ENCODE assay signal across 24 cellular contexts in genomic region chr1:34709547-34709946, GRCh38. TPM values are rescaled to one million over a fixed set of nuclear protein-coding genes. Genes with fewer than 3 reads are reported as not detected.
DNase-seq lines count a peak whose midpoint lies in the region; TF ChIP-seq lines count a peak whose summit lies in the region.
"Had no signal": no experiment of that assay in that cellular context is flagged by ENCODE, and none has a peak within 500 bp of the region (broad histone marks: within the 10 kb centered on the region; RNA-seq: fewer than 3 reads in every experiment).

No MANE protein-coding gene starts in this region.

- H4K20me1 ChIP-seq in OCI-LY7 (ENCODE audit: insufficient read depth, low read length): no peaks in the 10 kb centered on the region

- H3K4me1 Mint-ChIP-seq in endodermal cell: peaks cover 8% of the 10 kb centered on the region
- H3K4me1 Mint-ChIP-seq: CD8-positive, alpha-beta memory T cell; naive thymus-derived CD4-positive, alpha-beta T cell had no signal

- H3K9me3 Mint-ChIP-seq in endodermal cell: no peaks in the 10 kb centered on the region
- H3K9me3 Mint-ChIP-seq: CD8-positive, alpha-beta memory T cell had no signal

- no peak overlapping the region for H3K27ac Mint-ChIP-seq in endodermal cell
- H3K27ac Mint-ChIP-seq: CD8-positive, alpha-beta memory T cell; naive thymus-derived CD4-positive, alpha-beta T cell had no signal

- in situ Hi-C loops in T47D (cut with HindIII; ENCODE audit: low pct_unique_long_range_greater_than_20kb, low sequenced_read_pairs): no loop called here
- in situ Hi-C loops in G401 (cut with HindIII; ENCODE audit: low sequenced_read_pairs): no loop called here

- intact Hi-C loops in breast epithelium (cut with DNase I; ENCODE audit: low total_unique reads) (no loop called here), OCI-LY7 (cut with micrococcal nuclease; ENCODE audit: unreplicated experiment) (no loop called here)

- H3K79me2 ChIP-seq in OCI-LY7 (ENCODE audit: insufficient read depth, low read depth, low read length): no peaks in the 10 kb centered on the region
- H3K79me2 ChIP-seq: parathyroid adenoma had no signal

- no peak overlapping the region for H2AFZ ChIP-seq in OCI-LY7 (ENCODE audit: low read length)
- H2AFZ ChIP-seq: parathyroid adenoma, PC-9 had no signal

- no peak overlapping the region for H3K4me2 ChIP-seq in OCI-LY7 (ENCODE audit: low read length)
- H3K4me2 ChIP-seq: PC-9 had no signal

- no peak for TF ChIP-seq POLR2A in breast epithelium (IDR thresholded peaks at IDR 0.05)

- no peak overlapping the region for H3K4me3 Mint-ChIP-seq in endodermal cell
- H3K4me3 Mint-ChIP-seq: CD8-positive, alpha-beta memory T cell; naive thymus-derived CD4-positive, alpha-beta T cell had no signal

- no peak overlapping the region for H3K9ac ChIP-seq in endodermal cell (ENCODE audit: extremely low read depth, low read length, poor library complexity, severe bottlenecking)
- H3K9ac ChIP-seq: parathyroid adenoma had no signal

- TF ChIP-seq CTCF in breast epithelium (IDR thresholded peaks at IDR 0.05): no peak
- no peak for TF ChIP-seq CTCF in endodermal cell (conservative IDR thresholded peaks at IDR 0.05)
- no peak for TF ChIP-seq CTCF in OCI-LY7 (conservative IDR thresholded peaks at IDR 0.05; ENCODE audit: low read length)

- peaks cover 23% of the 10 kb centered on the region for H3K27me3 Mint-ChIP-seq in endodermal cell (ENCODE audit: insufficient read depth)

- H3K4me3 ChIP-seq in breast epithelium (no peak overlapping the region), endodermal cell (ENCODE audit: low read length) (no peak overlapping the region), OCI-LY7 (ENCODE audit: low read depth, low read length, poor library complexity, severe bottlenecking) (no peak overlapping the region)
- H3K4me3 ChIP-seq: gastrocnemius medialis, lung, PC-9, skin epidermis had no signal

- CTCF ChIA-PET in OCI-LY7 (lab: Charles Lee; ENCODE audit: unreplicated experiment): no interaction called here

- no peaks in the 10 kb centered on the region for H3K36me3 ChIP-seq in breast epithelium
- no peaks in the 10 kb centered on the region for H3K36me3 ChIP-seq in endodermal cell (ENCODE audit: control insufficient read depth, insufficient read depth, low read length)
- no peaks in the 10 kb centered on the region for H3K36me3 ChIP-seq in OCI-LY7 (ENCODE audit: insufficient read depth, low read length)
- H3K36me3 ChIP-seq: gastrocnemius medialis had no signal

- no peaks in the 10 kb centered on the region for H3K9me2 ChIP-seq in OCI-LY7 (ENCODE audit: insufficient read depth, low read length)

- DNase-seq in T47D (ENCODE audit: low read depth in 1 of 2, low spot score in 1 of 2) (peak; percentile 4 to 39), breast epithelium (ENCODE audit: low spot score in 2 of 2) (no peak), endodermal cell (peak; percentile 79), renal cortical epithelial cell (ENCODE audit: low read depth) (peak; percentile 3), OCI-LY7 (ENCODE audit: low spot score) (no peak), G401 (ENCODE audit: low spot score) (no peak), cortex of kidney (lab: John Stamatoyannopoulos, UW) (no peak)
- DNase-seq: anterior cingulate cortex; CD8-positive, alpha-beta memory T cell; EL; gastrocnemius medialis; KBM-7; naive thymus-derived CD4-positive, alpha-beta T cell; NCI-H1105 treated with DMSO at 0.1 percent for 48 hours; NCI-H526; stimulated activated CD4-positive, alpha-beta T cell treated with anti-CD3 and anti-CD28 coated beads, Interleukin-4, amount 100 ng/mL, for 1 hour; SW 1271 had no signal

- 51 to 55% methylated on average over 6 of the region's 6 CpGs for WGBS in endodermal cell (ENCODE audit: insufficient coverage in 1 of 2, insufficient read length in 1 of 2), 2 experiments

- H3K4me1 ChIP-seq in breast epithelium: no peaks in the 10 kb centered on the region
- no peaks in the 10 kb centered on the region for H3K4me1 ChIP-seq in endodermal cell (ENCODE audit: control insufficient read depth, insufficient read depth, low read length)
- H3K4me1 ChIP-seq in OCI-LY7 (ENCODE audit: insufficient read depth, low read length, poor library complexity, severe bottlenecking): no peaks in the 10 kb centered on the region
- H3K4me1 ChIP-seq: gastrocnemius medialis, parathyroid adenoma had no signal

- BruUV-seq in OCI-LY7 (replicated peaks; lab: Mats Ljungman, UMichigan): no TSS peak

- H3K27ac ChIP-seq in breast epithelium: no peak overlapping the region
- no peak overlapping the region for H3K27ac ChIP-seq in endodermal cell (ENCODE audit: low read depth, low read length)
- no peak overlapping the region for H3K27ac ChIP-seq in OCI-LY7 (ENCODE audit: low read depth, low read length, poor library complexity, severe bottlenecking)
- H3K27ac ChIP-seq: gastrocnemius medialis, parathyroid adenoma, PC-9, skin epidermis, VCaP had no signal

- H3K27me3 ChIP-seq in breast epithelium: peaks cover 0 to 9% of the 10 kb centered on the region in 2 donors
- H3K27me3 ChIP-seq in endodermal cell (ENCODE audit: control insufficient read depth, insufficient read depth, low read length, poor library complexity, severe bottlenecking): peaks cover 18% of the 10 kb centered on the region

- POLR2A ChIA-PET in OCI-LY7 (lab: Charles Lee): no interaction called here

- no peaks in the 10 kb centered on the region for H3K36me3 Mint-ChIP-seq in endodermal cell (ENCODE audit: low read depth)
- H3K36me3 Mint-ChIP-seq: CD8-positive, alpha-beta memory T cell; naive thymus-derived CD4-positive, alpha-beta T cell had no signal

- H3K9me3 ChIP-seq in breast epithelium (no peaks in the 10 kb centered on the region), endodermal cell (ENCODE audit: control insufficient read depth, low read length) (no peaks in the 10 kb centered on the region), OCI-LY7 (ENCODE audit: low read length) (no peaks in the 10 kb centered on the region)
- H3K9me3 ChIP-seq: gastrocnemius medialis had no signal

TF ChIP-seq in PFSK-1, 5 proteins besides CTCF, POLR2A, EP300 and RAD21:
- peak; percentile 68 to 92 for TF ChIP-seq REST (IDR thresholded peaks at IDR 0.05; ENCODE audit: insufficient read depth in 1 of 2, low read depth in 2 of 2, low read length in 2 of 2)
- TF ChIP-seq SIN3A (IDR thresholded peaks at IDR 0.05; ENCODE audit: borderline replicate concordance, insufficient read depth, low read length): no peak

RNA-seq across cellular contexts. Expression of gene GJB5, which starts 45.3 kb away (rescaled TPM):
- total RNA-seq in breast epithelium: 1 to 10 TPM in 1 of 3 donors, under 1 TPM in 1, not detected in 1; 0.73 to 1.3 TPM
- polyA plus RNA-seq in PFSK-1 (2012; ENCODE audit: insufficient read length, low read depth): 0.28 TPM
- under 1 TPM; 0.20 to 0.42 TPM for total RNA-seq in endodermal cell
- not detected for polyA plus RNA-seq in endodermal cell (2013, experiment 1 of 2)
- polyA plus RNA-seq in endodermal cell (2013, experiment 2 of 2): not detected
- 0.20 and 1.0 TPM in 2 replicates for total RNA-seq in renal cortical epithelial cell
- not detected in 2 replicates for total RNA-seq in OCI-LY7 (2014; rRNA removed; shearing (Covaris generic))
- not detected in 2 replicates for total RNA-seq in OCI-LY7 (2022)
- total RNA-seq in G401 (2014; rRNA removed; shearing (Covaris generic)): 0.24 TPM in 1 of 2 replicates, not detected in the other
- total RNA-seq: CD8-positive, alpha-beta memory T cell; gastrocnemius medialis; naive thymus-derived CD4-positive, alpha-beta T cell had no signal
- polyA plus RNA-seq: AG04450; CD8-positive, alpha-beta memory T cell; naive thymus-derived CD4-positive, alpha-beta T cell had no signal

RNA-seq across cellular contexts. Expression of gene GJB4, which starts 50.0 kb away (rescaled TPM):
- under 1 TPM in 1 of 3 donors, not detected in 2; 0.15 TPM for total RNA-seq in breast epithelium
- not detected for polyA plus RNA-seq in PFSK-1 (2012; ENCODE audit: insufficient read length, low read depth)
- under 1 TPM; 0.46 to 0.81 TPM for total RNA-seq in endodermal cell
- polyA plus RNA-seq in endodermal cell (2013, experiment 1 of 2): 0.07 TPM
- polyA plus RNA-seq in endodermal cell (2013, experiment 2 of 2): not detected
- 9.0 and 15.5 TPM in 2 replicates for total RNA-seq in renal cortical epithelial cell
- not detected in 2 replicates for total RNA-seq in OCI-LY7 (2014; rRNA removed; shearing (Covaris generic))
- total RNA-seq in OCI-LY7 (2022): not detected in 2 replicates
- not detected in 2 replicates for total RNA-seq in G401 (2014; rRNA removed; shearing (Covaris generic))
- total RNA-seq: CD8-positive, alpha-beta memory T cell; gastrocnemius medialis; naive thymus-derived CD4-positive, alpha-beta T cell had no signal
- polyA plus RNA-seq: AG04450; CD8-positive, alpha-beta memory T cell; naive thymus-derived CD4-positive, alpha-beta T cell had no signal

Comparison
In these comparisons a context has a peak if more than half of its experiments do, and no peak if none do; other contexts are left out.
1. DNase-seq: peak in T47D (2 of 2), endodermal cell (single experiment) and renal cortical epithelial cell (single experiment); none in breast epithelium (0 of 2), OCI-LY7 (single experiment), G401 (single experiment) and cortex of kidney (single experiment).